Comparison of ENCODE assay signal across 20 cellular contexts in genomic region chr3:150975992-150976368, GRCh38. TPM values are rescaled to one million over a fixed set of nuclear protein-coding genes. Genes with fewer than 3 reads are reported as not detected.
"Had no signal": no experiment of that assay in that cellular context is flagged by ENCODE, and none has a peak within 500 bp of the region (broad histone marks: within the 10 kb centered on the region; RNA-seq: fewer than 3 reads in every experiment).

No MANE protein-coding gene starts in this region.

- H3K9me3 Mint-ChIP-seq: effector memory CD8-positive, alpha-beta T cell; naive thymus-derived CD8-positive, alpha-beta T cell; type B pancreatic cell had no signal

- H3K27ac Mint-ChIP-seq: effector memory CD8-positive, alpha-beta T cell; naive thymus-derived CD8-positive, alpha-beta T cell; type B pancreatic cell had no signal

- DNase-seq: activated CD4-positive, CD25-positive, alpha-beta regulatory T cell treated with anti-CD3 and anti-CD28 coated beads, Interleukin-2, amount 50 U/mL, for 72 hours; activated CD8-positive, alpha-beta memory T cell treated with anti-CD3 and anti-CD28 coated beads for 24 hours; activated effector memory CD4-positive, alpha-beta T cell treated with Interleukin-2 at 50 U/mL for 16 hours; aorta; dermis blood vessel endothelial cell; effector memory CD8-positive, alpha-beta T cell; foreskin keratinocyte; heart right ventricle; left lung; naive thymus-derived CD8-positive, alpha-beta T cell; SK-N-SH; stimulated activated CD4-positive, alpha-beta T cell treated with anti-CD3 and anti-CD28 coated beads, Interleukin-2, amount 100 ng/mL, for 48 hours; stimulated activated naive CD4-positive, alpha-beta T cell treated with Interleukin-2 at 50 U/mL for 16 hours; T-helper 1 cell; T1000 had no signal

- ATAC-seq: effector memory CD8-positive, alpha-beta T cell; foreskin keratinocyte; heart right ventricle; left lung; naive thymus-derived CD8-positive, alpha-beta T cell had no signal

- H3K4me1 Mint-ChIP-seq: naive thymus-derived CD8-positive, alpha-beta T cell had no signal

- H3K36me3 Mint-ChIP-seq: naive thymus-derived CD8-positive, alpha-beta T cell; type B pancreatic cell had no signal

- H3K4me3 Mint-ChIP-seq: effector memory CD8-positive, alpha-beta T cell; naive thymus-derived CD8-positive, alpha-beta T cell; type B pancreatic cell had no signal

RNA-seq across cellular contexts. Expression of gene CLRN1, which starts 3.5 kb away (rescaled TPM):
- total RNA-seq: aorta; breast epithelium; chondrocyte; dermis blood vessel endothelial cell; foreskin keratinocyte; heart right ventricle; left lung; mucosa of gallbladder; naive thymus-derived CD8-positive, alpha-beta T cell; temporal lobe had no signal
